11 cellular contexts compared by ENCODE assay signal in the genomic region with DNA sequence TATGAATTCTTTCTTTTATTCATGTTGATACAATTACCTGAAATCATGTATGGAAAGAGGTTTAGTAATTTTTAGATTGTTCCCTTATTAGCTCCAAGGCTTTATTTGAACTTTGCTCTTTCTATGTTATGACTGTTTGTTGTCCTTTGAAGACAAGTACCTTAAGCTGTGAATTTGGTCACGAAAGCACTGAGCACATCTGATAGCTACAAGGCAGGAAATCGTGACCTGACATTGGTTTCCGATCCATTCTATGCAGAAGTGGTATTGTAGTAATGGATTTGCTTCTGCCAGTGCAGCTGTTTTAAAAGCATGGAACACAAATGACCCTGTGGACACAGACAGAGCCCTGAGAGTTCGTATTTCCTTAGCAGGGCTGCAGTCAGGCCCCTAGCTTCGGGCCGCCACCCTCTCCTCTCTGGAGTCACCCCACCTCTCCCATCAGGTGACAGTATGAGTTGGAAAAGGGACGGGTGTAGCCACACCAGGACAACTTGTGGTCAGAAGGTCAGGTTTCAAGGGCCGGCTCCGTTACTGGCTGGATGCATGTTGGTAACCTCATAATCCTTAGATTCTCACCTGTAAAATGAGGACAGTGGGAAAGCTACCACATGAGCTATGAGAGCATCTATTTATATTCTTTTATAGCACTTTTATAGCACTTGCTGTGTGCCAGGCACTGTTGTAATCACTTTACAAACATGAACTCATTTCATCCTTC.
DNase-seq lines count a peak whose midpoint lies in the region; ATAC-seq lines count a peak whose summit lies in the region.
"Had no signal": no experiment of that assay in that cellular context is flagged by ENCODE, and none has a peak within 500 bp of the region (broad histone marks: within the 10 kb centered on the region; RNA-seq: fewer than 3 reads in every experiment).

No MANE protein-coding gene starts in this region.

- ATAC-seq in activated T-cell treated with anti-CD3 and anti-CD28 coated beads, Interleukin-2, amount 50 U/mL, for 4 hours = no peak
- peak; percentile 59 to 64 (median 61) for ATAC-seq in T-cell (replicated peaks in 1 of 4)
- ATAC-seq in GM19351 (IDR thresholded peaks at IDR 0.05; ENCODE audit: unreplicated experiment) = no peak
- ATAC-seq in GM18520 (IDR thresholded peaks at IDR 0.05; ENCODE audit: unreplicated experiment) = no peak
- ATAC-seq in HG03520 (IDR thresholded peaks at IDR 0.05; ENCODE audit: unreplicated experiment) = no peak

- CTCF ChIA-PET in T-cell (lab: Charles Lee) = no interaction called here

- H3K9me3 Mint-ChIP-seq in activated T-cell treated with anti-CD3 and anti-CD28 coated beads, Interleukin-2, amount 50 U/mL, for 4 hours = no peaks in the 10 kb centered on the region
- H3K9me3 Mint-ChIP-seq in activated T-cell treated with anti-CD3 and anti-CD28 coated beads, Interleukin-2, amount 50 U/mL, for 24 hours = no peaks in the 10 kb centered on the region
- H3K9me3 Mint-ChIP-seq in T-cell (no peaks in the 10 kb centered on the region), immature natural killer cell (no peaks in the 10 kb centered on the region)
- H3K9me3 Mint-ChIP-seq: memory B cell had no signal

- no peaks in the 10 kb centered on the region for H3K36me3 Mint-ChIP-seq in activated T-cell treated with anti-CD3 and anti-CD28 coated beads, Interleukin-2, amount 50 U/mL, for 4 hours (ENCODE audit: insufficient read depth)
- no peaks in the 10 kb centered on the region for H3K36me3 Mint-ChIP-seq in activated T-cell treated with anti-CD3 and anti-CD28 coated beads, Interleukin-2, amount 50 U/mL, for 24 hours (ENCODE audit: low read depth)
- H3K36me3 Mint-ChIP-seq in T-cell (no peaks in the 10 kb centered on the region), immature natural killer cell (no peaks in the 10 kb centered on the region)
- H3K36me3 Mint-ChIP-seq: memory B cell had no signal

- H3K27me3 Mint-ChIP-seq in activated T-cell treated with anti-CD3 and anti-CD28 coated beads, Interleukin-2, amount 50 U/mL, for 4 hours (ENCODE audit: low read depth) = no peaks in the 10 kb centered on the region
- no peaks in the 10 kb centered on the region for H3K27me3 Mint-ChIP-seq in activated T-cell treated with anti-CD3 and anti-CD28 coated beads, Interleukin-2, amount 50 U/mL, for 24 hours
- H3K27me3 Mint-ChIP-seq in T-cell (no peaks in the 10 kb centered on the region), immature natural killer cell (ENCODE audit: low read depth in 3 of 3) (no peaks in the 10 kb centered on the region)
- H3K27me3 Mint-ChIP-seq: memory B cell had no signal

- H3K4me3 Mint-ChIP-seq in activated T-cell treated with anti-CD3 and anti-CD28 coated beads, Interleukin-2, amount 50 U/mL, for 4 hours = no peak overlapping the region
- H3K4me3 Mint-ChIP-seq in activated T-cell treated with anti-CD3 and anti-CD28 coated beads, Interleukin-2, amount 50 U/mL, for 24 hours = no peak overlapping the region
- H3K4me3 Mint-ChIP-seq in T-cell (peak overlapping the region in 1 of 3 donors; percentile 46), immature natural killer cell (peak overlapping the region in 1 of 5 donors; percentile 4)
- H3K4me3 Mint-ChIP-seq: memory B cell had no signal

- DNase-seq in activated T-cell treated with anti-CD3 and anti-CD28 coated beads, Interleukin-2, amount 50 U/mL, for 4 hours = peak; percentile 8
- DNase-seq in activated T-cell treated with anti-CD3 and anti-CD28 coated beads, Interleukin-2, amount 50 U/mL, for 24 hours = no peak
- DNase-seq in T-cell = peak in 14 of 34 experiments; percentile 4 to 36 (median 8)
- no peak for DNase-seq in immature natural killer cell
- DNase-seq: activated CD8-positive, alpha-beta memory T cell treated with anti-CD3 and anti-CD28 coated beads for 24 hours; NCI-H2227 treated with DMSO at 0.1 percent for 48 hours had no signal

- POLR2A ChIA-PET in T-cell (lab: Charles Lee) = interaction anchor here in 1 of 2 donors (0.7 kb wide), 1 partner anchor 71 kb away, joined by 5 read pairs; no protein-coding TSS in a partner anchor

- peak overlapping the region; percentile 21 for H3K27ac ChIP-seq in temporal lobe (ENCODE audit: low read depth, low read length)

- peaks cover 60% of the 10 kb centered on the region for H3K4me1 Mint-ChIP-seq in activated T-cell treated with anti-CD3 and anti-CD28 coated beads, Interleukin-2, amount 50 U/mL, for 4 hours (ENCODE audit: low read depth)
- peaks cover 69% of the 10 kb centered on the region for H3K4me1 Mint-ChIP-seq in activated T-cell treated with anti-CD3 and anti-CD28 coated beads, Interleukin-2, amount 50 U/mL, for 24 hours (ENCODE audit: low read depth)
- H3K4me1 Mint-ChIP-seq in T-cell (peaks cover 54 to 69% (median 64%) of the 10 kb centered on the region in 3 donors), immature natural killer cell (peaks cover 23 to 42% of the 10 kb centered on the region in 2 donors)

- H3K27ac Mint-ChIP-seq in activated T-cell treated with anti-CD3 and anti-CD28 coated beads, Interleukin-2, amount 50 U/mL, for 24 hours = no peak overlapping the region
- H3K27ac Mint-ChIP-seq in T-cell = peak overlapping the region; percentile 66 to 77
- peak overlapping the region in 4 of 6 donors; percentile 4 to 61 (median 38) for H3K27ac Mint-ChIP-seq in immature natural killer cell
- H3K27ac Mint-ChIP-seq: memory B cell had no signal

Comparison
In these comparisons a context has a peak if more than half of its experiments do, and no peak if none do; other contexts are left out.
1. ATAC-seq: peak in T-cell (4 of 4); none in activated T-cell treated with anti-CD3 and anti-CD28 coated beads, Interleukin-2, amount 50 U/mL, for 4 hours (0 of 2), GM19351 (single experiment), GM18520 (single experiment) and HG03520 (single experiment).